ENCODE assay signal across 8 cellular contexts in genomic region chr1:152047954-152048640, GRCh38. TPM values are rescaled to one million over a fixed set of nuclear protein-coding genes. Genes with fewer than 3 reads are reported as not detected.
DNase-seq lines count a peak whose midpoint lies in the region; ATAC-seq and TF ChIP-seq lines count a peak whose summit lies in the region.

No MANE protein-coding gene starts in this region.

- H3K4me2 ChIP-seq in SK-N-SH (peak overlapping the region; percentile 77), trophoblast cell (ENCODE audit: low read length) (peak overlapping the region; percentile 41)

- no peak for TF ChIP-seq RAD21 in SK-N-SH (IDR thresholded peaks at IDR 0.05; ENCODE audit: low read length)

- POLR2A ChIA-PET in SK-N-SH (lab: Yijun Ruan, JAX) = no interaction called here

- TF ChIP-seq CTCF in SK-N-SH (IDR thresholded peaks at IDR 0.05) (peak; percentile 67), transverse colon (IDR thresholded peaks at IDR 0.05) (peak; percentile 35 to 73 (median 45))

- peaks cover 24% of the 10 kb centered on the region for H3F3A ChIP-seq in SK-N-SH (replicated peaks; ENCODE audit: insufficient read depth)

- H3K9ac ChIP-seq in SK-N-SH (peak overlapping the region; percentile 85), trophoblast cell (ENCODE audit: low read length) (no peak overlapping the region)

- H4K91ac ChIP-seq in trophoblast cell (ENCODE audit: low read depth, low read length) = peak overlapping the region; percentile 86

- H3K9me3 ChIP-seq in SK-N-SH (no peaks in the 10 kb centered on the region), trophoblast cell (ENCODE audit: insufficient read depth, low read depth, low read length) (no peaks in the 10 kb centered on the region), transverse colon (no peaks in the 10 kb centered on the region)

- peak; percentile 15 to 53; a peak in 2 of 4 replicates for TF ChIP-seq EP300 in SK-N-SH (IDR thresholded peaks at IDR 0.05; ENCODE audit: borderline replicate concordance in 1 of 2, low read depth in 1 of 2, low read length in 1 of 2)
- TF ChIP-seq EP300 in transverse colon (IDR thresholded peaks at IDR 0.05; ENCODE audit: low read depth) = no peak

- H3K4me3 ChIP-seq in SK-N-SH (ENCODE audit: low read depth in 2 of 2, low read length in 1 of 2) (peak overlapping the region; percentile 27 to 55), trophoblast cell (ENCODE audit: low read depth, low read length) (no peak overlapping the region), transverse colon (peak overlapping the region in 2 of 4 donors; percentile 13 to 22)

- peak; percentile 92 for ATAC-seq in GM21390 (IDR thresholded peaks at IDR 0.05; ENCODE audit: unreplicated experiment)
- ATAC-seq in activated naive CD4-positive, alpha-beta T cell treated with anti-CD3 and anti-CD28 coated beads, Interleukin-2, amount 50 U/mL, for 72 hours = peak; percentile 93 to 94
- ATAC-seq in Right ventricle myocardium inferior = peak; percentile 97

- intact Hi-C loops in Right ventricle myocardium inferior (cut with DNase I) (no loop called here), transverse colon (cut with DNase I; ENCODE audit: low total_unique reads) (no loop called here)

- peak overlapping the region; percentile 78 for H2BK12ac ChIP-seq in trophoblast cell (ENCODE audit: low read length)

- peak overlapping the region; percentile 64 for H4K8ac ChIP-seq in trophoblast cell (ENCODE audit: low read depth, low read length)

- H3K27ac ChIP-seq in SK-N-SH (ENCODE audit: low read depth in 2 of 2, low read length in 1 of 2) (peak overlapping the region; percentile 90 to 97), trophoblast cell (ENCODE audit: low read depth, low read length) (peak overlapping the region; percentile 99), transverse colon (peak overlapping the region; percentile 91 to 95 (median 93))

- H2BK5ac ChIP-seq in trophoblast cell (ENCODE audit: low read depth, low read length, poor library complexity) = peak overlapping the region; percentile 78

- no peak overlapping the region for H3K23ac ChIP-seq in trophoblast cell (ENCODE audit: low read length)

- no peaks in the 10 kb centered on the region for H4K20me1 ChIP-seq in SK-N-SH (ENCODE audit: insufficient read depth)

- no peaks in the 10 kb centered on the region for H3K79me2 ChIP-seq in SK-N-SH (ENCODE audit: insufficient read depth)
- no peaks in the 10 kb centered on the region for H3K79me2 ChIP-seq in trophoblast cell (ENCODE audit: control insufficient read depth, insufficient read depth, low read length, poor library complexity)

- CTCF ChIA-PET in SK-N-SH (lab: Yijun Ruan, JAX) = interaction anchor here (0.9 to 3.0 kb wide), 5 partner anchors 13 to 410 kb away, joined by 3 to 12 read pairs (median 3); no protein-coding TSS in a partner anchor

- peak overlapping the region; percentile 97 to 98 for H3K27ac Mint-ChIP-seq in activated naive CD4-positive, alpha-beta T cell treated with anti-CD3 and anti-CD28 coated beads, Interleukin-2, amount 50 U/mL, for 72 hours

- in situ Hi-C loops in transverse colon (cut with MboI; ENCODE audit: low pct_ligation_motif_present in 1 of 4, low pct_unique_long_range_greater_than_20kb in 1 of 4, low sequenced_read_pairs in 3 of 4) = no loop called here

- no peak overlapping the region for H2AK5ac ChIP-seq in trophoblast cell (ENCODE audit: low read length)

- no peaks in the 10 kb centered on the region for H3K9me3 Mint-ChIP-seq in activated naive CD4-positive, alpha-beta T cell treated with anti-CD3 and anti-CD28 coated beads, Interleukin-2, amount 50 U/mL, for 72 hours

- peaks cover 5% of the 10 kb centered on the region; the same call in 1 of the 2 replicates for H3K27me3 ChIP-seq in SK-N-SH (ENCODE audit: insufficient read depth)
- H3K27me3 ChIP-seq in trophoblast cell (ENCODE audit: insufficient read depth, low read length) = no peaks in the 10 kb centered on the region
- peaks cover 3% of the 10 kb centered on the region for H3K27me3 ChIP-seq in transverse colon

- peak overlapping the region; percentile 87 for H2AFZ ChIP-seq in SK-N-SH (ENCODE audit: low read depth)
- peak overlapping the region; percentile 26 for H2AFZ ChIP-seq in trophoblast cell (ENCODE audit: insufficient read depth, low read length, poor library complexity)

- H3K79me1 ChIP-seq in trophoblast cell (ENCODE audit: low read length) = peaks cover 16% of the 10 kb centered on the region

- H3K9me2 ChIP-seq in SK-N-SH = no peaks in the 10 kb centered on the region

- H3K14ac ChIP-seq in trophoblast cell (ENCODE audit: low read length) = peak overlapping the region; percentile 80

- WGBS in SK-N-SH (ENCODE audit: low lambda C conversion rate) = 0% methylated on average over 8 of the region's 13 CpGs
- WGBS in trophoblast cell (ENCODE audit: extremely low coverage, insufficient coverage, insufficient read length) = no CpG with 5 or more reads among the region's 13 CpGs
- whole genome bisulfite sequencing in transverse colon (ENCODE audit: low coverage in 1 of 2), 2 donors = 7% methylated on average over 13 of the region's 13 CpGs; no CpG with 5 or more reads in 1 of the 2 donors

- no peak overlapping the region for H4K12ac ChIP-seq in trophoblast cell (ENCODE audit: low read depth, low read length)

- H2BK120ac ChIP-seq in trophoblast cell (ENCODE audit: insufficient read depth, low read length, poor library complexity) = peak overlapping the region; percentile 91

- peak; percentile 99 for DNase-seq in DMS53 (lab: John Stamatoyannopoulos, UW)
- DNase-seq in HUDEP-2 (lab: John Stamatoyannopoulos, UW; ENCODE audit: unreplicated experiment in 76 of 76) = peak in 75 of 76 experiments; percentile 69 to 99 (median 93)
- peak; percentile 78 for DNase-seq in SK-N-SH
- peak; percentile 83 to 93 for DNase-seq in activated naive CD4-positive, alpha-beta T cell treated with anti-CD3 and anti-CD28 coated beads, Interleukin-2, amount 50 U/mL, for 72 hours (ENCODE audit: low spot score in 2 of 2)
- DNase-seq in Right ventricle myocardium inferior (ENCODE audit: missing footprints) = peak; percentile 97
- DNase-seq in trophoblast cell = peak; percentile 99
- DNase-seq in transverse colon = peak; percentile 92

- H3K18ac ChIP-seq in trophoblast cell (ENCODE audit: low read length) = peak overlapping the region; percentile 85

- peak overlapping the region; percentile 13 for H3K4ac ChIP-seq in trophoblast cell (ENCODE audit: low read depth, low read length)

- H3K36me3 ChIP-seq in SK-N-SH (replicated peaks in 1 of 2; ENCODE audit: control insufficient read depth in 1 of 2, insufficient read depth in 2 of 2, low read length in 1 of 2) (no peaks in the 10 kb centered on the region), trophoblast cell (ENCODE audit: control insufficient read depth in 1 of 2, insufficient read depth in 2 of 2, low read length in 2 of 2) (no peaks in the 10 kb centered on the region), transverse colon (no peaks in the 10 kb centered on the region)

- H3K4me1 ChIP-seq in SK-N-SH (ENCODE audit: control insufficient read depth in 1 of 2, insufficient read depth in 2 of 2, low read depth in 1 of 2, low read length in 1 of 2) = peaks cover 11 to 12% of the 10 kb centered on the region in 2 experiments; a peak in 3 of 4 replicates
- H3K4me1 ChIP-seq in trophoblast cell (ENCODE audit: control insufficient read depth in 1 of 2, insufficient read depth in 2 of 2, low read length in 2 of 2) = peaks cover 9 to 22% of the 10 kb centered on the region in 2 experiments
- peaks cover 16 to 26% (median 20%) of the 10 kb centered on the region in 4 donors for H3K4me1 ChIP-seq in transverse colon

- no peaks in the 10 kb centered on the region for H3K36me3 Mint-ChIP-seq in activated naive CD4-positive, alpha-beta T cell treated with anti-CD3 and anti-CD28 coated beads, Interleukin-2, amount 50 U/mL, for 72 hours

- TF ChIP-seq POLR2A in transverse colon (IDR thresholded peaks at IDR 0.05) = peak; percentile 75

TF ChIP-seq in SK-N-SH, 30 proteins besides CTCF, POLR2A, EP300 and RAD21 (continues in another document):
- TF ChIP-seq RCOR1 (IDR thresholded peaks at IDR 0.05; ENCODE audit: low read length) (no peak; the same call in 1 of the 2 replicates), FOSL2 (IDR thresholded peaks at IDR 0.05; ENCODE audit: borderline replicate concordance, low read depth) (peak; percentile 84; the same call in 1 of the 2 replicates), USF2 (IDR thresholded peaks at IDR 0.05; ENCODE audit: borderline replicate concordance, low read depth, low read length) (no peak), NRF1 (IDR thresholded peaks at IDR 0.05; ENCODE audit: low read depth, low read length) (peak; percentile 9; the same call in 1 of the 2 replicates), TCF12 (IDR thresholded peaks at IDR 0.05) (peak; percentile 60)

RNA-seq across cellular contexts. Expression of gene S100A11, which starts 11.3 kb away (rescaled TPM):
- polyA plus RNA-seq in SK-N-SH (2012; rRNA removed) = 565 and 736 TPM in 2 replicates
- polyA plus RNA-seq in SK-N-SH (2012; cell fraction: cytosol; rRNA removed) = 703 and 835 TPM in 2 replicates
- 163 and 193 TPM in 2 replicates for polyA plus RNA-seq in SK-N-SH (2012; cell fraction: nucleus; rRNA removed)
- total RNA-seq in activated naive CD4-positive, alpha-beta T cell treated with anti-CD3 and anti-CD28 coated beads, Interleukin-2, amount 50 U/mL, for 72 hours = 100 to 1,000 TPM; 197 to 272 TPM
- total RNA-seq in Right ventricle myocardium inferior (92.0 TPM), transverse colon (100 to 1,000 TPM in 1 of 4 donors, 10 to 100 TPM in 3; 35.6 to 108 (median 54.8) TPM)
- polyA plus RNA-seq in trophoblast cell (2013) = 4,655 and 4,754 TPM in 2 replicates

RNA-seq across cellular contexts. Expression of gene TCHHL1, which starts 40.8 kb away (rescaled TPM):
- not detected in 2 replicates for polyA plus RNA-seq in SK-N-SH (2012; rRNA removed)
- polyA plus RNA-seq in SK-N-SH (2012; cell fraction: cytosol; rRNA removed) = not detected in 2 replicates
- not detected in 2 replicates for polyA plus RNA-seq in SK-N-SH (2012; cell fraction: nucleus; rRNA removed)
- total RNA-seq in activated naive CD4-positive, alpha-beta T cell treated with anti-CD3 and anti-CD28 coated beads, Interleukin-2, amount 50 U/mL, for 72 hours = not detected
- total RNA-seq in Right ventricle myocardium inferior = not detected
- 0.10 and 0.11 TPM in 2 replicates for polyA plus RNA-seq in trophoblast cell (2013)
- not detected for total RNA-seq in transverse colon

RNA-seq across cellular contexts. Expression of gene S100A10, which starts 54.4 kb away (rescaled TPM):
- polyA plus RNA-seq in SK-N-SH (2012; rRNA removed) = 141 and 161 TPM in 2 replicates
- polyA plus RNA-seq in SK-N-SH (2012; cell fraction: cytosol; rRNA removed) = 216 and 299 TPM in 2 replicates
- 49.3 and 52.3 TPM in 2 replicates for polyA plus RNA-seq in SK-N-SH (2012; cell fraction: nucleus; rRNA removed)
- total RNA-seq in activated naive CD4-positive, alpha-beta T cell treated with anti-CD3 and anti-CD28 coated beads, Interleukin-2, amount 50 U/mL, for 72 hours = 100 to 1,000 TPM in 1 of 2 donors, 10 to 100 TPM in 1; 49.2 to 290 TPM
- total RNA-seq in Right ventricle myocardium inferior = 290 TPM
- 1,216 and 1,221 TPM in 2 replicates for polyA plus RNA-seq in trophoblast cell (2013)
- 100 to 1,000 TPM in 3 of 4 donors, 10 to 100 TPM in 1; 59.1 to 289 (median 251) TPM for total RNA-seq in transverse colon
